18 cellular contexts compared by ENCODE assay signal in the genomic region with DNA sequence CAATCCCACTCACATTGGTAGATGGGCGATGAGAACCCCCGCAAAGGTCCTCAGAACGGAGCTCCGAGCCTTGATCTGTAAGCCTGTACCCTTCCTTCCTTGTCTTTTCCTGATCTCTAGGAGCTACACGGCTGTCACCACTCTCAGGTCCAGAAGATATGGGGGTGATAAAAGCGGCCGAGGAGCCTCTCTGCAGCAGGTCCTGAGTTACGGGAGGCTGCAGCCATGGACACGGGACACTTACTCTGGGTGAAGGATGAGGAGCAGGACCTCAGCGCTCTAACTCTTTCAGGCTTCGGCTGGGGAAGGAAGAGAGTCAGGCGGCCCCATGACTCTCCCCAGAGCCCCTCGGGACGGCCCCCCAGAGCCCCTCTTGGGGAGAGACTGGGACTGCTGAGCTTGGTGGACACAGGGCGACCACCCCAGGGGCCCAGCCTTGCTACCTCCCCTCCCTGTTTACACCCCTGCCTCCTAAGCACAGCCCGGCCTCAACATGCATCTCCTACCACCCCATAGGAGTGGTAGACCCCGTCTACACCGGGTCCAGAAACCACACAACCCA.
"Had no signal": no experiment of that assay in that cellular context is flagged by ENCODE, and none has a peak within 500 bp of the region (broad histone marks: within the 10 kb centered on the region; RNA-seq: fewer than 3 reads in every experiment).

No MANE protein-coding gene starts in this region.

- H3K27ac ChIP-seq: body of pancreas, foreskin keratinocyte had no signal

- H3K27me3 ChIP-seq: body of pancreas, foreskin keratinocyte had no signal

- H3K9me3 Mint-ChIP-seq: activated T-cell treated with anti-CD3 and anti-CD28 coated beads, Interleukin-2, amount 50 U/mL, for 4 hours; activated T-helper 2 cell treated with anti-CD3 and anti-CD28 coated beads, Interferon-gamma antibody, Interleukin-2, Interleukin-4, amounts not matched to agents 10 μg/mL and 5 μg/mL and 100 μg/mL, durations not matched to agents 14 hours and 24 hours and 36 hours; dendritic cell treated with granulocyte-macrophage colony-stimulating factor and Interleukin-4, amounts not matched to agents 40 ng/mL and 50 ng/mL, for 4 days; immature natural killer cell; T-helper 1 cell treated with Interleukin-12 subunit alpha and Interleukin-12 subunit beta and Interleukin-4 antibody, amounts not matched to agents 30 μg/mL and 1 μg/mL, for 36 hours had no signal

- H3K36me3 Mint-ChIP-seq: immature natural killer cell had no signal

- ATAC-seq: activated T-cell treated with anti-CD3 and anti-CD28 coated beads, Interleukin-2, amount 50 U/mL, for 4 hours; body of pancreas; foreskin keratinocyte had no signal

- H3K27me3 Mint-ChIP-seq: dendritic cell treated with granulocyte-macrophage colony-stimulating factor and Interleukin-4, amounts not matched to agents 40 ng/mL and 50 ng/mL, for 4 days had no signal

- H3K9me3 ChIP-seq: body of pancreas had no signal

- H3K4me3 Mint-ChIP-seq: activated T-cell treated with anti-CD3 and anti-CD28 coated beads, Interleukin-2, amount 50 U/mL, for 4 hours; dendritic cell treated with granulocyte-macrophage colony-stimulating factor and Interleukin-4, amounts not matched to agents 40 ng/mL and 50 ng/mL, for 4 days; immature natural killer cell; T-helper 1 cell treated with Interleukin-12 subunit alpha and Interleukin-12 subunit beta and Interleukin-4 antibody, amounts not matched to agents 30 μg/mL and 1 μg/mL, for 36 hours had no signal

- H3K4me3 ChIP-seq: body of pancreas had no signal

- H3K4me1 ChIP-seq: body of pancreas, foreskin keratinocyte had no signal

- DNase-seq: activated CD4-positive, alpha-beta T cell treated with anti-CD3 and anti-CD28 coated beads for 4 hours; activated CD4-positive, alpha-beta T cell treated with anti-CD3 and anti-CD28 coated beads, Interleukin-2, amount 50 U/mL, for 48 hours; activated CD4-positive, CD25-positive, alpha-beta regulatory T cell; activated CD8-positive, alpha-beta memory T cell treated with anti-CD3 and anti-CD28 coated beads, Interleukin-2, amount 50 U/mL, for 48 hours; activated naive CD4-positive, alpha-beta T cell treated with Interleukin-2 at 50 U/mL for 16 hours; activated T-cell treated with anti-CD3 and anti-CD28 coated beads, Interleukin-2, amount 50 U/mL, for 4 hours; anterior cingulate cortex; body of pancreas; effector CD8-positive, alpha-beta T cell; foreskin keratinocyte; immature natural killer cell; stimulated activated CD4-positive, alpha-beta T cell treated with anti-CD3 and anti-CD28 coated beads, Interleukin-4, amount 100 ng/mL, for 1 hour; stimulated activated naive CD4-positive, alpha-beta T cell treated with Interleukin-2 at 50 U/mL for 16 hours; T1000 had no signal

- H3K27ac Mint-ChIP-seq: activated T-helper 2 cell treated with anti-CD3 and anti-CD28 coated beads, Interferon-gamma antibody, Interleukin-2, Interleukin-4, amounts not matched to agents 10 μg/mL and 5 μg/mL and 100 μg/mL, durations not matched to agents 14 hours and 24 hours and 36 hours; dendritic cell treated with granulocyte-macrophage colony-stimulating factor and Interleukin-4, amounts not matched to agents 40 ng/mL and 50 ng/mL, for 4 days; immature natural killer cell; progenitor cell of endocrine pancreas; T-helper 1 cell treated with Interleukin-12 subunit alpha and Interleukin-12 subunit beta and Interleukin-4 antibody, amounts not matched to agents 30 μg/mL and 1 μg/mL, for 36 hours had no signal
